ENCODE assay signal across 20 cellular contexts in genomic region chr1:86318431-86318830, GRCh38.
"Had no signal": no experiment of that assay in that cellular context is flagged by ENCODE, and none has a peak within 500 bp of the region (broad histone marks: within the 10 kb centered on the region; RNA-seq: fewer than 3 reads in every experiment).

No MANE protein-coding gene starts in this region.

- H3K36me3 ChIP-seq: esophagus muscularis mucosa, gastroesophageal sphincter, heart left ventricle, left lung, lower lobe of right lung had no signal

- H3K36me3 Mint-ChIP-seq: immature natural killer cell had no signal

- H2AFZ ChIP-seq: hepatocyte had no signal

- H3K4me1 ChIP-seq: esophagus muscularis mucosa, gastroesophageal sphincter, heart left ventricle, left lung, lower lobe of right lung had no signal

- H3K27ac ChIP-seq: coronary artery, dorsolateral prefrontal cortex, esophagus muscularis mucosa, gastroesophageal sphincter, heart left ventricle, hepatocyte, left lung, lower lobe of right lung had no signal

- DNase-seq: dermis blood vessel endothelial cell; dorsolateral prefrontal cortex; effector CD4-positive, alpha-beta T cell; effector memory CD4-positive, alpha-beta T cell; foreskin fibroblast; heart left ventricle; hypothalamus; immature natural killer cell; islet precursor cell; kidney; kidney glomerular epithelial cell; left lung; left ventricle myocardium superior; lower lobe of right lung; mesenchymal stem cell; midbrain had no signal

- H3K4me3 Mint-ChIP-seq: immature natural killer cell had no signal

- H3K9me3 ChIP-seq: esophagus muscularis mucosa, gastroesophageal sphincter, heart left ventricle, left lung, lower lobe of right lung had no signal

- H3K4me2 ChIP-seq: hepatocyte had no signal

- H3K27me3 ChIP-seq: dorsolateral prefrontal cortex, esophagus muscularis mucosa, gastroesophageal sphincter, heart left ventricle, hepatocyte, left lung had no signal

- H3K4me3 ChIP-seq: coronary artery, dorsolateral prefrontal cortex, esophagus muscularis mucosa, gastroesophageal sphincter, heart left ventricle, hepatocyte, left lung, lower lobe of right lung had no signal

- H3K4me1 Mint-ChIP-seq: immature natural killer cell had no signal

- H3K27ac Mint-ChIP-seq: immature natural killer cell had no signal

- ATAC-seq: gastroesophageal sphincter, heart left ventricle, left lung, left ventricle myocardium superior, lower lobe of right lung had no signal

- H3K9me3 Mint-ChIP-seq: immature natural killer cell had no signal
